Comparison of ENCODE assay signal across 1 cellular context in the genomic region with DNA sequence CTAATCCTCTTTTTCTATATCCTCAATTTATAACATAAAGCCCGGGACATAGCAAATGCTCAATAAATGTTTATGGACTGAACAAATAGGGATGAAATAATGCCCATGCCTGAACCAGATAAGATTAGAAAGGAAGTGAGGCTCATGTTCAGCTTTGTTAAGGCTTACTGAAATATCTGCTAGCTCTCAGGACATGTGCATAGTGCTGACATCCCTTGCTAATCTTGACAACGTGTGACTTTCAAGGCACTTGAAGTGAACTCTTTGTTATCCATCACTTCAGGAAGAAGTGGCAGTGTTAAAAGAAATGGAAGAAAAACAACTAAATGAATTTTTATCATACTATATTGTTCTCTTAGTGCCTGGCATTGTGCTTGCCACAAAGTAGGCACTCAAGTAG.
TF ChIP-seq lines count a peak whose summit lies in the region.

No MANE protein-coding gene starts in this region.

TF ChIP-seq in HCT116, 20 proteins besides CTCF, POLR2A, EP300 and RAD21:
- TF ChIP-seq, protein P1, sequence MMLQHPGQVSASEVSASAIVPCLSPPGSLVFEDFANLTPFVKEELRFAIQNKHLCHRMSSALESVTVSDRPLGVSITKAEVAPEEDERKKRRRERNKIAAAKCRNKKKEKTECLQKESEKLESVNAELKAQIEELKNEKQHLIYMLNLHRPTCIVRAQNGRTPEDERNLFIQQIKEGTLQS (IDR thresholded peaks at IDR 0.05) = no peak
- TF ChIP-seq FOSL1 (IDR thresholded peaks at IDR 0.05; ENCODE audit: low read depth) (no peak), ELF1 (IDR thresholded peaks at IDR 0.05; ENCODE audit: borderline replicate concordance, low read depth) (no peak), EZH2phosphoT487 (IDR thresholded peaks at IDR 0.05; ENCODE audit: borderline replicate concordance) (no peak), POLR2AphosphoS5 (IDR thresholded peaks at IDR 0.05; ENCODE audit: low read depth, low read length) (no peak), SRF (IDR thresholded peaks at IDR 0.05; ENCODE audit: low read depth) (no peak), EGR1 (IDR thresholded peaks at IDR 0.05; ENCODE audit: low read depth) (no peak), CEBPB (IDR thresholded peaks at IDR 0.05; ENCODE audit: low read depth) (no peak), ZFX (IDR thresholded peaks at IDR 0.05) (no peak)
- TF ChIP-seq, protein P2, sequence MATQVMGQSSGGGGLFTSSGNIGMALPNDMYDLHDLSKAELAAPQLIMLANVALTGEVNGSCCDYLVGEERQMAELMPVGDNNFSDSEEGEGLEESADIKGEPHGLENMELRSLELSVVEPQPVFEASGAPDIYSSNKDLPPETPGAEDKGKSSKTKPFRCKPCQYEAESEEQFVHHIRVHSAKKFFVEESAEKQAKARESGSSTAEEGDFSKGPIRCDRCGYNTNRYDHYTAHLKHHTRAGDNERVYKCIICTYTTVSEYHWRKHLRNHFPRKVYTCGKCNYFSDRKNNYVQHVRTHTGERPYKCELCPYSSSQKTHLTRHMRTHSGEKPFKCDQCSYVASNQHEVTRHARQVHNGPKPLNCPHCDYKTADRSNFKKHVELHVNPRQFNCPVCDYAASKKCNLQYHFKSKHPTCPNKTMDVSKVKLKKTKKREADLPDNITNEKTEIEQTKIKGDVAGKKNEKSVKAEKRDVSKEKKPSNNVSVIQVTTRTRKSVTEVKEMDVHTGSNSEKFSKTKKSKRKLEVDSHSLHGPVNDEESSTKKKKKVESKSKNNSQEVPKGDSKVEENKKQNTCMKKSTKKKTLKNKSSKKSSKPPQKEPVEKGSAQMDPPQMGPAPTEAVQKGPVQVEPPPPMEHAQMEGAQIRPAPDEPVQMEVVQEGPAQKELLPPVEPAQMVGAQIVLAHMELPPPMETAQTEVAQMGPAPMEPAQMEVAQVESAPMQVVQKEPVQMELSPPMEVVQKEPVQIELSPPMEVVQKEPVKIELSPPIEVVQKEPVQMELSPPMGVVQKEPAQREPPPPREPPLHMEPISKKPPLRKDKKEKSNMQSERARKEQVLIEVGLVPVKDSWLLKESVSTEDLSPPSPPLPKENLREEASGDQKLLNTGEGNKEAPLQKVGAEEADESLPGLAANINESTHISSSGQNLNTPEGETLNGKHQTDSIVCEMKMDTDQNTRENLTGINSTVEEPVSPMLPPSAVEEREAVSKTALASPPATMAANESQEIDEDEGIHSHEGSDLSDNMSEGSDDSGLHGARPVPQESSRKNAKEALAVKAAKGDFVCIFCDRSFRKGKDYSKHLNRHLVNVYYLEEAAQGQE (IDR thresholded peaks at IDR 0.05; ENCODE audit: low read depth) = no peak
- TF ChIP-seq, protein P3, sequence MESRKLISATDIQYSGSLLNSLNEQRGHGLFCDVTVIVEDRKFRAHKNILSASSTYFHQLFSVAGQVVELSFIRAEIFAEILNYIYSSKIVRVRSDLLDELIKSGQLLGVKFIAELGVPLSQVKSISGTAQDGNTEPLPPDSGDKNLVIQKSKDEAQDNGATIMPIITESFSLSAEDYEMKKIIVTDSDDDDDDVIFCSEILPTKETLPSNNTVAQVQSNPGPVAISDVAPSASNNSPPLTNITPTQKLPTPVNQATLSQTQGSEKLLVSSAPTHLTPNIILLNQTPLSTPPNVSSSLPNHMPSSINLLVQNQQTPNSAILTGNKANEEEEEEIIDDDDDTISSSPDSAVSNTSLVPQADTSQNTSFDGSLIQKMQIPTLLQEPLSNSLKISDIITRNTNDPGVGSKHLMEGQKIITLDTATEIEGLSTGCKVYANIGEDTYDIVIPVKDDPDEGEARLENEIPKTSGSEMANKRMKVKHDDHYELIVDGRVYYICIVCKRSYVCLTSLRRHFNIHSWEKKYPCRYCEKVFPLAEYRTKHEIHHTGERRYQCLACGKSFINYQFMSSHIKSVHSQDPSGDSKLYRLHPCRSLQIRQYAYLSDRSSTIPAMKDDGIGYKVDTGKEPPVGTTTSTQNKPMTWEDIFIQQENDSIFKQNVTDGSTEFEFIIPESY (IDR thresholded peaks at IDR 0.05; ENCODE audit: extremely low read depth, insufficient replicate concordance, low read length) = no peak
